ENCODE assay signal across 10 cellular contexts in the genomic region with DNA sequence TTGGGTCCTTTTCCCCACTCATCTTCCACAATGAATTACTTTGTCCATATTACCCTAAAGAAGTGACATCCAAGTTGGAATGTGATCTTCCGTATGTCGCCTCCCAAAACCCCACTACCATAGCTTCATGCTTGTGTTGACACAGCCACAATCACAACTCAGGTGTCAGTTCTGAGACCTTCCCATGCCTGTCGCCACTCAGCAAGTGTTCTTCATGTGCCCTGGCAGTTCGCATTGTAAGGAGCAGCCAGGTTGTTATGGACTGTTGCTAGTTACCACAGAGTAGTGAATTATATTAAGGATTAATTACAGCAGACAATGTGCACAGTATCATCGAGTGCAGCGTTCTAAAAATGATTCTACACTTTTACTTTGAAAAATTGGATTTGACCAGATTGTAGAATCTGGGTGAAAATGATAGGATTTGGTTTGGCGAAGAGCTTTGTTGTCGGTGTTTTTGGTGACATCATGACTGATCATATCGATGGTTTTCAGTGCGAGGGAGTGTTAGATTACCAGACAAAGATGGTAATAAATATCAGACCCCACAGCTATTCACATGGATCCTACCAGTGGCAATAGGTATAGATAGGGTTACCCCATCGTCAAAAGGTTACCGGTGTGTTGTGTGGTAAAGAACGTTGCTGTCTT.
DNase-seq lines count a peak whose midpoint lies in the region; ATAC-seq and TF ChIP-seq lines count a peak whose summit lies in the region.
"Had no signal": no experiment of that assay in that cellular context is flagged by ENCODE, and none has a peak within 500 bp of the region (broad histone marks: within the 10 kb centered on the region; RNA-seq: fewer than 3 reads in every experiment).

No MANE protein-coding gene starts in this region.

- CTCF ChIA-PET in activated naive CD4-positive, alpha-beta T cell treated with anti-CD3 and anti-CD28 coated beads, Interleukin-2, amount 10 ng/mL, durations not matched to agents 7 days and 5 days (lab: Charles Lee): interaction anchor here (1.4 to 3.0 kb wide), 4 partner anchors 18 to 219 kb away, joined by 3 to 14 read pairs (median 6); no protein-coding TSS in a partner anchor

- H3K27ac ChIP-seq in tibial artery: peak overlapping the region in 1 of 2 donors; percentile 86

- no peaks in the 10 kb centered on the region for H3K9me3 Mint-ChIP-seq in activated naive CD4-positive, alpha-beta T cell treated with anti-CD3 and anti-CD28 coated beads, Interleukin-2, amount 10 ng/mL, durations not matched to agents 7 days and 5 days

- peaks cover 32% of the 10 kb centered on the region for H3K4me1 ChIP-seq in adipocyte (ENCODE audit: control insufficient read depth, insufficient read depth, low read length)
- peaks cover 0 to 44% (median 26%) of the 10 kb centered on the region in 4 donors for H3K4me1 ChIP-seq in tibial artery

- H3K9me3 ChIP-seq in adipocyte (ENCODE audit: control insufficient read depth, low read length) (no peaks in the 10 kb centered on the region), tibial artery (no peaks in the 10 kb centered on the region)
- H3K9me3 ChIP-seq: uterus had no signal

- peak overlapping the region; percentile 91 for H3K27ac Mint-ChIP-seq in activated naive CD4-positive, alpha-beta T cell treated with anti-CD3 and anti-CD28 coated beads, Interleukin-2, amount 10 ng/mL, durations not matched to agents 7 days and 5 days

- H3K4me3 ChIP-seq in adipocyte (ENCODE audit: low read length): peak overlapping the region; percentile 92
- peak overlapping the region; percentile 90 to 96 for H3K4me3 ChIP-seq in tibial artery

- H3K36me3 ChIP-seq in adipocyte (ENCODE audit: control insufficient read depth, insufficient read depth, low read length, severe bottlenecking) (no peaks in the 10 kb centered on the region), tibial artery (peaks cover 0 to 5% (median 0%) of the 10 kb centered on the region in 3 donors)
- H3K36me3 ChIP-seq: uterus had no signal

- intact Hi-C loops in tibial artery (cut with DNase I; ENCODE audit: low total_unique reads): no loop called here

- H3K36me3 Mint-ChIP-seq in activated naive CD4-positive, alpha-beta T cell treated with anti-CD3 and anti-CD28 coated beads, Interleukin-2, amount 10 ng/mL, durations not matched to agents 7 days and 5 days: peaks cover 20% of the 10 kb centered on the region

- peaks cover 5% of the 10 kb centered on the region for H3K27me3 Mint-ChIP-seq in activated naive CD4-positive, alpha-beta T cell treated with anti-CD3 and anti-CD28 coated beads, Interleukin-2, amount 10 ng/mL, durations not matched to agents 7 days and 5 days

- H3K27me3 ChIP-seq in adipocyte (replicated peaks; ENCODE audit: control insufficient read depth, insufficient read depth, low read length): no peaks in the 10 kb centered on the region
- peaks cover 0 to 4% of the 10 kb centered on the region in 2 donors for H3K27me3 ChIP-seq in tibial artery
- H3K27me3 ChIP-seq: uterus had no signal

- ATAC-seq in GM21390 (IDR thresholded peaks at IDR 0.05; ENCODE audit: unreplicated experiment): no peak

- peaks cover 62% of the 10 kb centered on the region for H3K4me1 Mint-ChIP-seq in activated naive CD4-positive, alpha-beta T cell treated with anti-CD3 and anti-CD28 coated beads, Interleukin-2, amount 10 ng/mL, durations not matched to agents 7 days and 5 days

- peak overlapping the region; percentile 83 for H3K4me3 Mint-ChIP-seq in activated naive CD4-positive, alpha-beta T cell treated with anti-CD3 and anti-CD28 coated beads, Interleukin-2, amount 10 ng/mL, durations not matched to agents 7 days and 5 days

- DNase-seq in activated naive CD4-positive, alpha-beta T cell treated with anti-CD3 and anti-CD28 coated beads, Interleukin-2, amount 10 ng/mL, durations not matched to agents 7 days and 5 days: no peak
- DNase-seq in activated naive CD4-positive, alpha-beta T cell treated with Interleukin-2 at 50 U/mL for 16 hours: no peak
- DNase-seq in adipocyte (ENCODE audit: low read depth) (no peak), left kidney (ENCODE audit: low read depth, low spot score) (peak; percentile 32), tibial artery (no peak), GM19238 (ENCODE audit: insufficient read length, low spot score) (no peak), cerebellar nuclear complex (lab: John Stamatoyannopoulos, UW) (no peak)
- DNase-seq: activated CD4-positive, CD25-positive, alpha-beta regulatory T cell treated with anti-CD3 and anti-CD28 coated beads, Interleukin-2, amount 50 U/mL, for 72 hours; uterus had no signal

- H3K9ac ChIP-seq in adipocyte (ENCODE audit: low read length): no peak overlapping the region

- no peak for TF ChIP-seq CTCF in tibial artery (IDR thresholded peaks at IDR 0.05)
